8 cellular contexts compared by ENCODE assay signal in genomic region chr17:78735832-78736525, GRCh38. TPM values are rescaled to one million over a fixed set of nuclear protein-coding genes. Genes with fewer than 3 reads are reported as not detected.
DNase-seq lines count a peak whose midpoint lies in the region; ATAC-seq, FAIRE-seq and TF ChIP-seq lines count a peak whose summit lies in the region.

No MANE protein-coding gene starts in this region.

- TF ChIP-seq CTCF in A549 (IDR thresholded peaks at IDR 0.05) (no peak), fibroblast of mammary gland (conservative IDR thresholded peaks at IDR 0.05; ENCODE audit: control insufficient read depth, insufficient read depth, low read depth, low read length) (no peak), spleen (IDR thresholded peaks at IDR 0.05 in 8 of 11, conservative IDR thresholded peaks at IDR 0.05 in 3 of 11) (no peak)

- no peak overlapping the region for H3K9ac ChIP-seq in SK-N-MC (ENCODE audit: insufficient read length)

- H3K27me3 ChIP-seq in spleen (replicated peaks in 1 of 7), result no peaks in the 10 kb centered on the region

- no peaks in the 10 kb centered on the region for H3K9me3 ChIP-seq in A549
- H3K9me3 ChIP-seq in SK-N-MC (ENCODE audit: low read depth, low read length), result no peaks in the 10 kb centered on the region
- H3K9me3 ChIP-seq in spleen, result no peaks in the 10 kb centered on the region

- FAIRE-seq in A549 (lab: Jason Lieb, UNC), result no peak

- TF ChIP-seq RAD21 in A549 (conservative IDR thresholded peaks at IDR 0.05 in 1 of 2, IDR thresholded peaks at IDR 0.05 in 1 of 2), result no peak

- CTCF ChIA-PET in A549 (lab: Yijun Ruan, JAX), result interaction anchor here (0.5 to 6.4 kb wide), 15 partner anchors 8 to 255 kb away, joined by 3 to 45 read pairs (median 4); no protein-coding TSS in a partner anchor

- no peak for TF ChIP-seq EP300 in A549 (IDR thresholded peaks at IDR 0.05)

- H3K36me3 ChIP-seq in SK-N-MC (ENCODE audit: insufficient read depth, low read length), result no peaks in the 10 kb centered on the region
- no peaks in the 10 kb centered on the region for H3K36me3 ChIP-seq in spleen

- ATAC-seq in A549 (peak; percentile 57 to 66), GM19351 (IDR thresholded peaks at IDR 0.05; ENCODE audit: unreplicated experiment) (peak; percentile 5), GM19328 (IDR thresholded peaks at IDR 0.05; ENCODE audit: unreplicated experiment) (no peak), HG03469 (IDR thresholded peaks at IDR 0.05; ENCODE audit: unreplicated experiment) (no peak)

- H3K4me3 ChIP-seq in A549 (peak overlapping the region; percentile 61), SK-N-MC (0 out of 2 replicates have a peak overlapping the region, but pooled peaks have one; percentile 8), fibroblast of mammary gland (ENCODE audit: control insufficient read depth, low read depth, low read length) (peak overlapping the region; percentile 50), spleen (peak overlapping the region; percentile 48 to 76 (median 63))

- POLR2A ChIA-PET in A549 (lab: Yijun Ruan, JAX), result interaction anchor here (0.6 to 1.6 kb wide), 5 partner anchors 11 to 144 kb away, joined by 3 to 19 read pairs (median 4); no protein-coding TSS in a partner anchor

- peaks cover 32% of the 10 kb centered on the region for H3K4me1 ChIP-seq in A549
- peaks cover 58 to 100% (median 95%) of the 10 kb centered on the region in 6 donors for H3K4me1 ChIP-seq in spleen

- 7% methylated on average over 6 of the region's 6 CpGs for WGBS in A549 (ENCODE audit: missing lambda C conversion rate)
- 4 to 9% (median 9%) methylated on average over 6 of the region's 6 CpGs for WGBS in spleen, 5 donors

- peak in 1 of 2 experiments; percentile 49 for DNase-seq in A549 (ENCODE audit: low read depth in 1 of 2, low spot score in 1 of 2)
- DNase-seq in SK-N-MC (ENCODE audit: low read depth, low spot score), result no peak
- peak; percentile 24 for DNase-seq in fibroblast of mammary gland (ENCODE audit: low read depth)
- DNase-seq in spleen, result no peak
- DNase-seq in stimulated activated CD4-positive, alpha-beta T cell treated with anti-CD3 and anti-CD28 coated beads, Interleukin-12 subunit alpha, Interleukin-12 subunit beta, amount 100 ng/mL, for 4 hours, result no peak

- intact Hi-C loops in spleen (cut with DNase I; ENCODE audit: low total_unique reads), result no loop called here

- peak overlapping the region; percentile 85 for H3K4me2 ChIP-seq in A549

- H3K27ac ChIP-seq in A549 (peak overlapping the region; percentile 72 to 85), SK-N-MC (peak overlapping the region; percentile 67; the same call in 1 of the 2 replicates), spleen (peak overlapping the region; percentile 73 to 93 (median 89))

- TF ChIP-seq POLR2A in A549 (IDR thresholded peaks at IDR 0.05; ENCODE audit: low read length), result no peak
- peak in 1 of 3 donors; percentile 11 for TF ChIP-seq POLR2A in spleen (IDR thresholded peaks at IDR 0.05)

TF ChIP-seq in A549, 52 proteins besides CTCF, POLR2A, EP300 and RAD21:
- TF ChIP-seq EHMT2 (IDR thresholded peaks at IDR 0.05; ENCODE audit: low read depth) (no peak), POLR2AphosphoS2 (conservative IDR thresholded peaks at IDR 0.05; ENCODE audit: low read length) (no peak), FOSB (CRISPR knock-in tag; IDR thresholded peaks at IDR 0.05) (no peak), BCL3 (IDR thresholded peaks at IDR 0.05) (no peak), JUN (IDR thresholded peaks at IDR 0.05) (0 out of 5 replicates have a peak, but pooled peaks of 1 of the 2 experiments have one; percentile 26), TP53 (CRISPR knock-in tag; IDR thresholded peaks at IDR 0.05) (no peak)
- TF ChIP-seq, protein P1, sequence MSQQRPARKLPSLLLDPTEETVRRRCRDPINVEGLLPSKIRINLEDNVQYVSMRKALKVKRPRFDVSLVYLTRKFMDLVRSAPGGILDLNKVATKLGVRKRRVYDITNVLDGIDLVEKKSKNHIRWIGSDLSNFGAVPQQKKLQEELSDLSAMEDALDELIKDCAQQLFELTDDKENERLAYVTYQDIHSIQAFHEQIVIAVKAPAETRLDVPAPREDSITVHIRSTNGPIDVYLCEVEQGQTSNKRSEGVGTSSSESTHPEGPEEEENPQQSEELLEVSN (IDR thresholded peaks at IDR 0.05; ENCODE audit: borderline replicate concordance, low read depth), result 0 out of 2 replicates have a peak, but pooled peaks have one; percentile 31

RNA-seq across cellular contexts. Expression of gene CYTH1, which starts 46.1 kb away (rescaled TPM):
- polyA plus RNA-seq in A549 (2011; rRNA removed), result 36.0 and 38.5 TPM in 2 replicates
- polyA plus RNA-seq in A549 (2012; cell fraction: cytosol; rRNA removed), result 27.3 and 34.2 TPM in 2 replicates
- 72.4 and 88.1 TPM in 2 replicates for polyA plus RNA-seq in A549 (2012; cell fraction: nucleus; rRNA removed)
- polyA plus RNA-seq in A549 (2017; fragmentation: RNase III; extraction: RNeasy Plus Mini Kit Qiagen cat#74134 plus additional on column Dnase treatment), result 45.9 to 54.3 TPM (median 46.2 TPM) in 3 replicates
- 32.0 and 37.1 TPM in 2 replicates for polyA minus RNA-seq in A549 (2011; rRNA and poly(A)+ RNA removed)
- total RNA-seq in spleen, result 100 to 1,000 TPM; 119 to 169 (median 138) TPM
- 100 to 1,000 TPM in 1 of 3 donors, 10 to 100 TPM in 2; 66.9 to 102 (median 79.4) TPM for polyA plus RNA-seq in spleen

Comparison
In these comparisons a context has a peak if more than half of its experiments do, and no peak if none do; other contexts are left out.
1. ATAC-seq: peak in A549 (2 of 2) and GM19351 (single experiment); none in GM19328 (single experiment) and HG03469 (single experiment).
2. H3K4me3 ChIP-seq: peak in every context shown above with its lines; median percentile 63 in spleen; 61 in A549; 50 in fibroblast of mammary gland; 8 in SK-N-MC.
3. Peak in every context shown above with its lines, with median percentiles within 50 percentile points of each other: H3K27ac ChIP-seq.